In the genomic region with DNA sequence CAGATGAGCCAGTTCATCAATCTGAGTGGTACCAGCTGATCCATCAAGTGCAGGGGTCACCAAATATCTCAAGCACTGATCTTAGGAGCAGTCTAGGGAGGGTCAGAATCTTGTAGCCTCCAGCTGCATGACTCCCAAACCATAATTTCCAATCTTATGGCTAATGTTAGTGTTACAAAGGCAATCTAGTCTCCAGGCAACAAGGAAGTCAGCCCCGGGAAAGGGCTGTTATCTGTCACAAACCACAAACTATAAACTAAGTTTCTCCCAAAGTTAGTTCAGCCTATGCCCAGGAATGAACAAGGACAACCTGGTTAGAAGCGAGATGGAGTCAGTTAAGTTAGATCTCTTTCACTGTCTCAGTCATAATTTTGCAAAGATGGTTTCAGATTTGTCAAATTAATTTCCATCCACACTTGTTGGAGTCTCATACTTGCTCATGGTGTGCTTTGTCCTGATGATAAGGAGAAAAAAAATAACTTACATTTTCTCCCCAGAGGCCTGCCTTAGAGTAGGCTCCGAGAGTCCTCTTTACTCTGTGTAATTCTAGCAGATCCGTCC, we compare ENCODE assay signal across 19 cellular contexts. TPM values are rescaled to one million over a fixed set of nuclear protein-coding genes. Genes with fewer than 3 reads are reported as not detected.
DNase-seq lines count a peak whose midpoint lies in the region; ATAC-seq and TF ChIP-seq lines count a peak whose summit lies in the region.
"Had no signal": no experiment of that assay in that cellular context is flagged by ENCODE, and none has a peak within 500 bp of the region (broad histone marks: within the 10 kb centered on the region; RNA-seq: fewer than 3 reads in every experiment).

No MANE protein-coding gene starts in this region.

- no peaks in the 10 kb centered on the region for H3K36me3 Mint-ChIP-seq in T-helper 17 cell (ENCODE audit: low read depth)

- in situ Hi-C loops in KBM-7 (cut with MboI; ENCODE audit: low pct_unique_long_range_greater_than_20kb, low sequenced_read_pairs), result no loop called here

- no peaks in the 10 kb centered on the region for H3K27me3 Mint-ChIP-seq in T-helper 17 cell
- H3K27me3 Mint-ChIP-seq: CD4-positive, alpha-beta memory T cell had no signal

- no peaks in the 10 kb centered on the region for H3K9me3 ChIP-seq in T-helper 17 cell (ENCODE audit: control insufficient read depth, low read length, poor library complexity, severe bottlenecking)
- H3K9me3 ChIP-seq: A549, BLaER1, Peyer's patch had no signal

- TF ChIP-seq CTCF in fibroblast of the aortic adventitia (IDR thresholded peaks at IDR 0.05; ENCODE audit: insufficient read depth, low read length) (no peak), GM20000 (IDR thresholded peaks at IDR 0.05; ENCODE audit: extremely low read depth, missing control alignments) (no peak)

- H3K4me1 Mint-ChIP-seq in T-helper 17 cell, result peaks cover 18% of the 10 kb centered on the region

- no peak overlapping the region for H3K4me3 Mint-ChIP-seq in T-helper 17 cell
- H3K4me3 Mint-ChIP-seq: CD4-positive, alpha-beta memory T cell; H9 had no signal

- DNase-seq in EH (ENCODE audit: low read depth) (peak; percentile 41), KBM-7 (peak; percentile 43), T-helper 17 cell (no peak), fibroblast of the aortic adventitia (ENCODE audit: low read depth) (peak; percentile 33), kidney tubule cell (ENCODE audit: low spot score) (no peak), GM20000 (ENCODE audit: low spot score) (no peak), T1000 (lab: John Stamatoyannopoulos, UW) (no peak)
- DNase-seq: Calu3; CD4-positive, alpha-beta memory T cell; H9; NCI-H1694 treated with DMSO at 0.1 percent for 48 hours; NCI-H526; Peyer's patch; Right ventricle myocardium superior had no signal

- no peak for ATAC-seq in T-helper 17 cell
- no peak for ATAC-seq in HG03159 (IDR thresholded peaks at IDR 0.05; ENCODE audit: unreplicated experiment)
- ATAC-seq: A549 had no signal

- H3K4me3 ChIP-seq in fibroblast of the aortic adventitia (ENCODE audit: low read depth, low read length), result no peak overlapping the region
- H3K4me3 ChIP-seq: A549, BLaER1, Peyer's patch, SK-N-MC had no signal

- peak overlapping the region; percentile 19 for H3K27ac Mint-ChIP-seq in T-helper 17 cell
- H3K27ac Mint-ChIP-seq: H9 had no signal

RNA-seq across cellular contexts. Expression of gene ABHD4, which starts 3.9 kb away (rescaled TPM):
- total RNA-seq in T-helper 17 cell (10 to 100 TPM; 12.3 to 19.0 TPM), fibroblast of the aortic adventitia (ENCODE audit: low replicate concordance) (24.3 and 48.6 TPM in 2 replicates)

RNA-seq across cellular contexts. Expression of gene DAD1, which starts 5.2 kb away (rescaled TPM):
- 10 to 100 TPM; 95.4 to 96.0 TPM for total RNA-seq in T-helper 17 cell
- total RNA-seq in fibroblast of the aortic adventitia (ENCODE audit: low replicate concordance), result 81.2 and 564 TPM in 2 replicates

RNA-seq across cellular contexts. Expression of gene OR6J1, which starts 49.9 kb away (rescaled TPM):
- not detected for total RNA-seq in T-helper 17 cell
- not detected in 2 replicates for total RNA-seq in fibroblast of the aortic adventitia (ENCODE audit: low replicate concordance)
- total RNA-seq: Calu3; CD4-positive, alpha-beta memory T cell; H9; HT1080; Right ventricle myocardium superior had no signal

Comparison
In these comparisons a context has a peak if more than half of its experiments do, and no peak if none do; other contexts are left out.
1. DNase-seq: peak in EH (single experiment), KBM-7 (single experiment) and fibroblast of the aortic adventitia (single experiment); none in T-helper 17 cell (0 of 3), kidney tubule cell (single experiment), GM20000 (single experiment) and T1000 (single experiment).